Comparison of ENCODE assay signal across 1 cellular context in the genomic region with DNA sequence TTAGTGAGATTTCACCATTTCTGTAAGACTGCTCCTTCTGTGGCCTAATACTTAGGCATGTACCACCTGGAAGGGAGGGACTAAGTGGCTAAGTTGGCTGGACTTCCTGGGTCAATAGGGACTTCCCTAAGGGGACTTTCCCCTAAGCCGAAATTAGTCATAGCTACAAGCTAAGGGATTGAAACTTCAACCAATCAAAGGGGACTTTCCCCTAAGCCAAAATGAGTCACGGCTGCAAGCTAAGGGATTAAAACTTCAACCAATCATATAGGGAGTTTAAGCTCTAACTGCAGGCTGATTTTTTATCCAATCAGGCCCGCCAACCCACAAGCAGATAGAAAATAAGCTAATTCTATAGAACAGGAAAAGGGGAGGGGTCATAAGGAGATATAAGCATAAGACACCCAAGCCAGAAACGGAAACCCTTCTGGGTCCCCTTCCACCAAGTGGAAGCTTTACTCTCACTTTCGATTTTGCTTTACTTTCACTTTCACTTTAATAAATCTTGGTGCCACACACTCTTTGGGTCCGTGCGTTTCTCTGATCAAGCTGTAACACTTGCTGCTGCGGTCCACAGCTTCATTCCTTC.
TF ChIP-seq lines count a peak whose summit lies in the region.

No MANE protein-coding gene starts in this region.

TF ChIP-seq in GM12878, 131 proteins besides CTCF, POLR2A, EP300 and RAD21 (continued from another document):
- 0 out of 2 replicates have a peak, but pooled peaks have one; percentile 17 for TF ChIP-seq ZBTB40 (IDR thresholded peaks at IDR 0.05; ENCODE audit: borderline replicate concordance)
- TF ChIP-seq BCLAF1 (IDR thresholded peaks at IDR 0.05), result no peak
- no peak for TF ChIP-seq POLR2AphosphoS5 (IDR thresholded peaks at IDR 0.05; ENCODE audit: low read length)
- TF ChIP-seq, protein P1, sequence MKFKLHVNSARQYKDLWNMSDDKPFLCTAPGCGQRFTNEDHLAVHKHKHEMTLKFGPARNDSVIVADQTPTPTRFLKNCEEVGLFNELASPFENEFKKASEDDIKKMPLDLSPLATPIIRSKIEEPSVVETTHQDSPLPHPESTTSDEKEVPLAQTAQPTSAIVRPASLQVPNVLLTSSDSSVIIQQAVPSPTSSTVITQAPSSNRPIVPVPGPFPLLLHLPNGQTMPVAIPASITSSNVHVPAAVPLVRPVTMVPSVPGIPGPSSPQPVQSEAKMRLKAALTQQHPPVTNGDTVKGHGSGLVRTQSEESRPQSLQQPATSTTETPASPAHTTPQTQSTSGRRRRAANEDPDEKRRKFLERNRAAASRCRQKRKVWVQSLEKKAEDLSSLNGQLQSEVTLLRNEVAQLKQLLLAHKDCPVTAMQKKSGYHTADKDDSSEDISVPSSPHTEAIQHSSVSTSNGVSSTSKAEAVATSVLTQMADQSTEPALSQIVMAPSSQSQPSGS (IDR thresholded peaks at IDR 0.05; ENCODE audit: low read length), result no peak
- no peak for TF ChIP-seq MXI1 (IDR thresholded peaks at IDR 0.05; ENCODE audit: low read depth, low read length)
- peak; percentile 28; the same call in 1 of the 2 replicates for TF ChIP-seq MTA2 (IDR thresholded peaks at IDR 0.05; ENCODE audit: low read depth)
- TF ChIP-seq CBX3 (IDR thresholded peaks at IDR 0.05; ENCODE audit: borderline replicate concordance, low read depth), result no peak
- 0 out of 2 replicates have a peak, but pooled peaks have one; percentile 19 for TF ChIP-seq NBN (IDR thresholded peaks at IDR 0.05)
- TF ChIP-seq MEF2B (IDR thresholded peaks at IDR 0.05; ENCODE audit: partially characterized antibody, poor library complexity, severe bottlenecking), result peak; percentile 56
- no peak for TF ChIP-seq ZNF217 (IDR thresholded peaks at IDR 0.05)
- TF ChIP-seq CREB1 (IDR thresholded peaks at IDR 0.05; ENCODE audit: low read depth), result peak; percentile 26; the same call in 1 of the 2 replicates
- no peak for TF ChIP-seq NRF1 (conservative IDR thresholded peaks at IDR 0.05; ENCODE audit: low read depth, low read length)
- peak; percentile 50; the same call in 1 of the 2 replicates for TF ChIP-seq BCL11A (IDR thresholded peaks at IDR 0.05; ENCODE audit: low read depth, low read length)
- TF ChIP-seq, protein P2, sequence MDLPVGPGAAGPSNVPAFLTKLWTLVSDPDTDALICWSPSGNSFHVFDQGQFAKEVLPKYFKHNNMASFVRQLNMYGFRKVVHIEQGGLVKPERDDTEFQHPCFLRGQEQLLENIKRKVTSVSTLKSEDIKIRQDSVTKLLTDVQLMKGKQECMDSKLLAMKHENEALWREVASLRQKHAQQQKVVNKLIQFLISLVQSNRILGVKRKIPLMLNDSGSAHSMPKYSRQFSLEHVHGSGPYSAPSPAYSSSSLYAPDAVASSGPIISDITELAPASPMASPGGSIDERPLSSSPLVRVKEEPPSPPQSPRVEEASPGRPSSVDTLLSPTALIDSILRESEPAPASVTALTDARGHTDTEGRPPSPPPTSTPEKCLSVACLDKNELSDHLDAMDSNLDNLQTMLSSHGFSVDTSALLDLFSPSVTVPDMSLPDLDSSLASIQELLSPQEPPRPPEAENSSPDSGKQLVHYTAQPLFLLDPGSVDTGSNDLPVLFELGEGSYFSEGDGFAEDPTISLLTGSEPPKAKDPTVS (IDR thresholded peaks at IDR 0.05; ENCODE audit: low read depth, low read length), result no peak
- no peak for TF ChIP-seq NR2C1 (IDR thresholded peaks at IDR 0.05)
- no peak for TF ChIP-seq SRF (IDR thresholded peaks at IDR 0.05; ENCODE audit: low read depth in 2 of 2, low read length in 2 of 2)
- 0 out of 4 replicates have a peak, but pooled peaks of 1 of the 2 experiments have one; percentile 27 for TF ChIP-seq BHLHE40 (IDR thresholded peaks at IDR 0.05; ENCODE audit: borderline replicate concordance in 1 of 2, low read depth in 2 of 2, low read length in 1 of 2)
- TF ChIP-seq KLF5 (IDR thresholded peaks at IDR 0.05; ENCODE audit: partially characterized antibody), result no peak
- no peak for TF ChIP-seq MYB (IDR thresholded peaks at IDR 0.05; ENCODE audit: borderline replicate concordance, low read depth, low read length)
